20 cellular contexts compared by ENCODE assay signal in genomic region chr7:20735346-20736065, GRCh38. TPM values are rescaled to one million over a fixed set of nuclear protein-coding genes. Genes with fewer than 3 reads are reported as not detected.
DNase-seq lines count a peak whose midpoint lies in the region; ATAC-seq and TF ChIP-seq lines count a peak whose summit lies in the region.
"Had no signal": no experiment of that assay in that cellular context is flagged by ENCODE, and none has a peak within 500 bp of the region (broad histone marks: within the 10 kb centered on the region; RNA-seq: fewer than 3 reads in every experiment).

No MANE protein-coding gene starts in this region.

- no peak for ATAC-seq in GM23338
- ATAC-seq in HG03095 (IDR thresholded peaks at IDR 0.05; ENCODE audit: unreplicated experiment) = no peak
- no peak for ATAC-seq in T-helper 17 cell

- H3K4me2 ChIP-seq in GM23338 = no peak overlapping the region
- H3K4me2 ChIP-seq: BLaER1 had no signal

- peaks cover 3% of the 10 kb centered on the region for H3K27me3 Mint-ChIP-seq in GM23338 (ENCODE audit: insufficient read depth, low read depth, poor library complexity)
- no peaks in the 10 kb centered on the region for H3K27me3 Mint-ChIP-seq in T-helper 17 cell

- TF ChIP-seq CTCF in GM23338 (conservative IDR thresholded peaks at IDR 0.05; ENCODE audit: low read depth in 2 of 2) = no peak
- no peak for TF ChIP-seq CTCF in epithelial cell of esophagus (IDR thresholded peaks at IDR 0.05; ENCODE audit: insufficient read depth, low read depth, low read length, missing control alignments)
- no peak for TF ChIP-seq CTCF in lower leg skin (IDR thresholded peaks at IDR 0.05)

- H3K4me3 ChIP-seq in GM23338 (no peak overlapping the region), epithelial cell of esophagus (ENCODE audit: low read length) (no peak overlapping the region), lower leg skin (ENCODE audit: low read depth, poor library complexity, severe bottlenecking) (no peak overlapping the region)
- H3K4me3 ChIP-seq: BLaER1, HAP-1 had no signal

- WGBS in lower leg skin, 2 donors = 51 to 70% methylated on average over 4 of the region's 4 CpGs

- no peaks in the 10 kb centered on the region for H3F3A ChIP-seq in GM23338 (replicated peaks; ENCODE audit: low read depth)

- H3K9me3 ChIP-seq in T-helper 17 cell (ENCODE audit: control insufficient read depth, low read length, poor library complexity, severe bottlenecking) = no peaks in the 10 kb centered on the region
- H3K9me3 ChIP-seq: BLaER1, HAP-1 had no signal

- no peaks in the 10 kb centered on the region for H4K20me1 ChIP-seq in GM23338 (replicated peaks; ENCODE audit: insufficient read depth)
- H4K20me1 ChIP-seq: BLaER1 had no signal

- no peaks in the 10 kb centered on the region for H3K27me3 ChIP-seq in GM23338 (ENCODE audit: insufficient read depth)
- H3K27me3 ChIP-seq: BLaER1 had no signal

- H3K36me3 ChIP-seq in GM23338 (ENCODE audit: insufficient read depth) = no peaks in the 10 kb centered on the region
- H3K36me3 ChIP-seq: BLaER1, HAP-1 had no signal

- H3K4me1 ChIP-seq in GM23338 (ENCODE audit: insufficient read depth) = no peaks in the 10 kb centered on the region
- H3K4me1 ChIP-seq: BLaER1 had no signal

- DNase-seq in NCI-H748 (lab: John Stamatoyannopoulos, UW; ENCODE audit: unreplicated experiment) (peak; percentile 11), NCI-H748 treated with DMSO at 0.1 percent for 48 hours (lab: John Stamatoyannopoulos, UW) (no peak), GM23338 (ENCODE audit: low spot score) (no peak), epithelial cell of esophagus (ENCODE audit: low read depth) (peak; percentile 14), T-helper 17 cell (no peak), NCI-H345 (lab: John Stamatoyannopoulos, UW) (no peak), lower leg skin (ENCODE audit: low spot score in 2 of 2) (no peak)
- DNase-seq: 8988T; AML-193; Calu3; CD4-positive, CD25-positive, alpha-beta regulatory T cell; DMS 273 treated with DMSO at 0.1 percent for 48 hours; DMS79 treated with DMSO at 0.1 percent for 48 hours; EL; GDM1 had no signal

- peaks cover 4% of the 10 kb centered on the region; the same call in 2 of the 3 replicates for H3K4me1 Mint-ChIP-seq in GM23338
- no peaks in the 10 kb centered on the region for H3K4me1 Mint-ChIP-seq in T-helper 17 cell
- H3K4me1 Mint-ChIP-seq: CD4-positive, CD25-positive, alpha-beta regulatory T cell; IgD-negative memory B cell had no signal

- H3K9me2 ChIP-seq in GM23338 (ENCODE audit: insufficient read depth) = 0 out of 2 replicates have a peak, but pooled peaks cover 6% of the 10 kb centered on the region

- no peak overlapping the region for H3K27ac ChIP-seq in GM23338 (ENCODE audit: low read depth)
- H3K27ac ChIP-seq: BLaER1 had no signal

- TF ChIP-seq POLR2A in lower leg skin (IDR thresholded peaks at IDR 0.05) = no peak

- 0 out of 2 replicates have a peak overlapping the region, but pooled peaks have one; percentile 64 for H2AFZ ChIP-seq in GM23338

- H3K9me3 Mint-ChIP-seq in GM23338 = no peaks in the 10 kb centered on the region

- intact Hi-C loops in lower leg skin (cut with DNase I; ENCODE audit: low total_unique reads) = no loop called here

- no peaks in the 10 kb centered on the region for H3K79me2 ChIP-seq in GM23338 (replicated peaks; ENCODE audit: insufficient read depth)

- H3K4me3 Mint-ChIP-seq in GM23338 = no peak overlapping the region
- H3K4me3 Mint-ChIP-seq in T-helper 17 cell = no peak overlapping the region
- H3K4me3 Mint-ChIP-seq: CD4-positive, CD25-positive, alpha-beta regulatory T cell; IgD-negative memory B cell had no signal

- no peaks in the 10 kb centered on the region; the same call in 2 of the 3 replicates for H3K36me3 Mint-ChIP-seq in GM23338 (ENCODE audit: low read depth)
- H3K36me3 Mint-ChIP-seq in T-helper 17 cell (ENCODE audit: low read depth) = peaks cover 2% of the 10 kb centered on the region
- H3K36me3 Mint-ChIP-seq: CD4-positive, CD25-positive, alpha-beta regulatory T cell; IgD-negative memory B cell had no signal

- H3K27ac Mint-ChIP-seq in GM23338 (no peak overlapping the region), T-helper 17 cell (no peak overlapping the region)
- H3K27ac Mint-ChIP-seq: CD4-positive, CD25-positive, alpha-beta regulatory T cell; IgD-negative memory B cell had no signal

TF ChIP-seq in GM23338, 12 proteins besides CTCF, POLR2A, EP300 and RAD21:
- TF ChIP-seq ZNF331 (CRISPR knock-in tag; IDR thresholded peaks at IDR 0.05; ENCODE audit: low read depth) (no peak), NANOG (IDR thresholded peaks at IDR 0.05; ENCODE audit: borderline replicate concordance) (no peak), ZNF462 (CRISPR knock-in tag; IDR thresholded peaks at IDR 0.05) (no peak), POLR2AphosphoS5 (IDR thresholded peaks at IDR 0.05; ENCODE audit: low read depth) (no peak)

RNA-seq across cellular contexts. Expression of gene SP8, which starts 51.2 kb away (rescaled TPM):
- total RNA-seq in GM23338 (2014; rRNA removed; shearing (Covaris generic)) = 4.4 and 6.7 TPM in 2 replicates
- polyA plus RNA-seq in GM23338 (2016; fragmentation: Nextera tagmentation; extraction: Ambion mirVana) = 3.4 and 3.7 TPM in 2 replicates
- not detected for total RNA-seq in T-helper 17 cell
- total RNA-seq in lower leg skin = 10 to 100 TPM in 1 of 4 donors, 1 to 10 TPM in 3; 3.9 to 27.2 (median 8.1) TPM
- total RNA-seq: Calu3; CD4-positive, CD25-positive, alpha-beta regulatory T cell; HT1080 had no signal
- polyA plus RNA-seq: CD4-positive, CD25-positive, alpha-beta regulatory T cell; IgD-negative memory B cell had no signal

Comparison
In these comparisons a context has a peak if more than half of its experiments do, and no peak if none do; other contexts are left out.
1. DNase-seq: peak in NCI-H748 (single experiment) and epithelial cell of esophagus (single experiment); none in NCI-H748 treated with DMSO at 0.1 percent for 48 hours (single experiment), GM23338 (single experiment), T-helper 17 cell (0 of 3), NCI-H345 (single experiment) and lower leg skin (0 of 2).